13 cellular contexts compared by ENCODE assay signal in genomic region chr9:15492485-15493150, GRCh38.
"Had no signal": no experiment of that assay in that cellular context is flagged by ENCODE, and none has a peak within 500 bp of the region (broad histone marks: within the 10 kb centered on the region; RNA-seq: fewer than 3 reads in every experiment).

No MANE protein-coding gene starts in this region.

- DNase-seq: activated CD4-positive, alpha-beta T cell treated with anti-CD3 and anti-CD28 coated beads, Interleukin-2, amount 10 ng/mL, durations not matched to agents 24 days and 14 days; activated CD4-positive, CD25-positive, alpha-beta regulatory T cell; activated naive CD4-positive, alpha-beta T cell; cerebellar nuclear complex; effector CD8-positive, alpha-beta T cell; spleen; stimulated activated CD4-positive, alpha-beta T cell treated with anti-CD3 and anti-CD28 coated beads, Interleukin-4, amount 100 ng/mL, for 4 hours; stimulated activated naive B cell treated with anti-CD40 and anti-IgM and Interleukin-4, amounts not matched to agents 10 μg/mL and 1 μg/mL and 100 μg/mL, for 72 hours; T-helper 1 cell; T-helper 9 cell; thyroid gland had no signal

- H3K4me1 ChIP-seq: thyroid gland had no signal

- H3K27me3 Mint-ChIP-seq: activated CD4-positive, alpha-beta T cell treated with anti-CD3 and anti-CD28 coated beads, Interleukin-2, amount 10 ng/mL, durations not matched to agents 24 days and 14 days; stimulated activated naive B cell treated with anti-CD40 and anti-IgM and Interleukin-4, amounts not matched to agents 10 μg/mL and 1 μg/mL and 100 μg/mL, for 72 hours had no signal

- H3K36me3 ChIP-seq: thyroid gland had no signal

- H3K27me3 ChIP-seq: ascending aorta, spleen, thyroid gland had no signal

- H3K27ac Mint-ChIP-seq: nephron had no signal

- H3K4me3 Mint-ChIP-seq: activated CD4-positive, alpha-beta T cell treated with anti-CD3 and anti-CD28 coated beads, Interleukin-2, amount 10 ng/mL, durations not matched to agents 24 days and 14 days; nephron; stimulated activated naive B cell treated with anti-CD40 and anti-IgM and Interleukin-4, amounts not matched to agents 10 μg/mL and 1 μg/mL and 100 μg/mL, for 72 hours had no signal

- ATAC-seq: stimulated activated naive B cell treated with anti-CD40 and anti-IgM and Interleukin-4, amounts not matched to agents 10 μg/mL and 1 μg/mL and 100 μg/mL, for 72 hours had no signal

- H3K9me3 ChIP-seq: ascending aorta, thyroid gland had no signal

- H3K4me3 ChIP-seq: ascending aorta, spleen, thyroid gland had no signal

- H3K4me1 Mint-ChIP-seq: nephron had no signal

- H3K27ac ChIP-seq: ascending aorta, spleen, thyroid gland had no signal
